In genomic region chr13:73865027-73865426, GRCh38 we compare ENCODE assay signal across 21 cellular contexts.
DNase-seq lines count a peak whose midpoint lies in the region; ATAC-seq and TF ChIP-seq lines count a peak whose summit lies in the region.
"Had no signal": no experiment of that assay in that cellular context is flagged by ENCODE, and none has a peak within 500 bp of the region (broad histone marks: within the 10 kb centered on the region; RNA-seq: fewer than 3 reads in every experiment).

No MANE protein-coding gene starts in this region.

- H3K4me1 Mint-ChIP-seq in activated T-cell treated with anti-CD3 and anti-CD28 coated beads, Interleukin-2, amount 50 U/mL, for 72 hours (ENCODE audit: low read depth), result peaks cover 45% of the 10 kb centered on the region
- peaks cover 51% of the 10 kb centered on the region for H3K4me1 Mint-ChIP-seq in activated T-cell treated with anti-CD3 and anti-CD28 coated beads, Interleukin-2, amount 50 U/mL, for 4 hours (ENCODE audit: low read depth)
- H3K4me1 Mint-ChIP-seq in central memory CD8-positive, alpha-beta T cell, result peaks cover 60% of the 10 kb centered on the region

- ATAC-seq in activated T-cell treated with anti-CD3 and anti-CD28 coated beads, Interleukin-2, amount 50 U/mL, for 72 hours (replicated peaks in 1 of 2), result no peak
- ATAC-seq in activated T-cell treated with anti-CD3 and anti-CD28 coated beads, Interleukin-2, amount 50 U/mL, for 4 hours, result no peak
- ATAC-seq in central memory CD8-positive, alpha-beta T cell (replicated peaks; ENCODE audit: extremely low read depth, poor library complexity, severe bottlenecking), result no peak
- ATAC-seq: GM23338 had no signal

- peak overlapping the region; percentile 68 for H3K27ac Mint-ChIP-seq in activated T-cell treated with anti-CD3 and anti-CD28 coated beads, Interleukin-2, amount 50 U/mL, for 72 hours
- peak overlapping the region; percentile 76 for H3K27ac Mint-ChIP-seq in central memory CD8-positive, alpha-beta T cell (ENCODE audit: low read depth)
- H3K27ac Mint-ChIP-seq: GM23338 had no signal

- no peaks in the 10 kb centered on the region for H3K9me3 Mint-ChIP-seq in activated T-cell treated with anti-CD3 and anti-CD28 coated beads, Interleukin-2, amount 50 U/mL, for 72 hours
- H3K9me3 Mint-ChIP-seq in activated T-cell treated with anti-CD3 and anti-CD28 coated beads, Interleukin-2, amount 50 U/mL, for 4 hours, result no peaks in the 10 kb centered on the region
- no peaks in the 10 kb centered on the region for H3K9me3 Mint-ChIP-seq in central memory CD8-positive, alpha-beta T cell
- H3K9me3 Mint-ChIP-seq: CD4-positive, CD25-positive, alpha-beta regulatory T cell; GM23338 had no signal

- CTCF ChIA-PET in HEK293T (lab: Yijun Ruan, JAX), result no interaction called here

- H3K36me3 Mint-ChIP-seq in activated T-cell treated with anti-CD3 and anti-CD28 coated beads, Interleukin-2, amount 50 U/mL, for 72 hours (ENCODE audit: insufficient read depth in 2 of 2), result peaks cover 0 to 1% of the 10 kb centered on the region in 2 donors
- H3K36me3 Mint-ChIP-seq in activated T-cell treated with anti-CD3 and anti-CD28 coated beads, Interleukin-2, amount 50 U/mL, for 4 hours (ENCODE audit: insufficient read depth), result peaks cover 2% of the 10 kb centered on the region
- H3K36me3 Mint-ChIP-seq in central memory CD8-positive, alpha-beta T cell (ENCODE audit: insufficient read depth), result peaks cover 8% of the 10 kb centered on the region

- POLR2A ChIA-PET in HEK293T (lab: Yijun Ruan, JAX), result no interaction called here

- no peak for DNase-seq in activated T-cell treated with anti-CD3 and anti-CD28 coated beads, Interleukin-2, amount 50 U/mL, for 72 hours
- DNase-seq in activated T-cell treated with anti-CD3 and anti-CD28 coated beads, Interleukin-2, amount 50 U/mL, for 4 hours, result no peak
- DNase-seq in HEK293T (ENCODE audit: extremely low spot score) (no peak), retinal pigment epithelial cell (ENCODE audit: low read depth) (peak; percentile 12), SKM-1 treated with dmso at 0.1 percent for 144 hours (lab: John Stamatoyannopoulos, UW; ENCODE audit: unreplicated experiment) (no peak)
- DNase-seq in central memory CD8-positive, alpha-beta T cell (ENCODE audit: low spot score in 2 of 2), result no peak
- DNase-seq in stimulated activated naive CD4-positive, alpha-beta T cell treated with Interleukin-2 at 50 U/mL for 16 hours (lab: John Stamatoyannopoulos, UW), result no peak
- no peak for DNase-seq in stimulated activated CD4-positive, alpha-beta T cell treated with anti-CD3 and anti-CD28 coated beads, Interleukin-1b, Interleukin-23, amount 100 ng/mL, for 48 hours
- DNase-seq: 8988T; BE2C; CD4-positive, CD25-positive, alpha-beta regulatory T cell; DMS53; EL; HCEC 1CT; NCI-H1092 treated with DMSO at 0.1 percent for 48 hours; NCI-H146; NCI-H2081; NCI-H2171 treated with DMSO at 0.1 percent for 48 hours; NCI-H446; SHP77 had no signal

- TF ChIP-seq CTCF in retinal pigment epithelial cell (conservative IDR thresholded peaks at IDR 0.05; ENCODE audit: low read depth, low read length), result no peak

- H3K27me3 Mint-ChIP-seq in activated T-cell treated with anti-CD3 and anti-CD28 coated beads, Interleukin-2, amount 50 U/mL, for 72 hours (ENCODE audit: low read depth), result no peaks in the 10 kb centered on the region
- no peaks in the 10 kb centered on the region for H3K27me3 Mint-ChIP-seq in activated T-cell treated with anti-CD3 and anti-CD28 coated beads, Interleukin-2, amount 50 U/mL, for 4 hours (ENCODE audit: low read depth)
- H3K27me3 Mint-ChIP-seq in central memory CD8-positive, alpha-beta T cell, result no peaks in the 10 kb centered on the region
- H3K27me3 Mint-ChIP-seq: CD4-positive, CD25-positive, alpha-beta regulatory T cell had no signal

- peak overlapping the region in 1 of 2 donors; percentile 46 for H3K4me3 Mint-ChIP-seq in activated T-cell treated with anti-CD3 and anti-CD28 coated beads, Interleukin-2, amount 50 U/mL, for 72 hours
- H3K4me3 Mint-ChIP-seq in activated T-cell treated with anti-CD3 and anti-CD28 coated beads, Interleukin-2, amount 50 U/mL, for 4 hours, result no peak overlapping the region
- H3K4me3 Mint-ChIP-seq in central memory CD8-positive, alpha-beta T cell, result no peak overlapping the region
- H3K4me3 Mint-ChIP-seq: CD4-positive, CD25-positive, alpha-beta regulatory T cell; GM23338 had no signal

- no peak overlapping the region for H3K4me3 ChIP-seq in retinal pigment epithelial cell (ENCODE audit: low read length)
- H3K4me3 ChIP-seq: GM23338 had no signal

TF ChIP-seq in HEK293T, 16 proteins besides CTCF, POLR2A, EP300 and RAD21:
- TF ChIP-seq NFRKB (IDR thresholded peaks at IDR 0.05) (no peak), FOXM1 (IDR thresholded peaks at IDR 0.05; ENCODE audit: borderline replicate concordance) (no peak), ELF4 (IDR thresholded peaks at IDR 0.05) (no peak), L3MBTL2 (conservative IDR thresholded peaks at IDR 0.05) (no peak), CTBP1 (IDR thresholded peaks at IDR 0.05; ENCODE audit: borderline replicate concordance) (peak; percentile 21; the same call in 1 of the 2 replicates), LEF1 (IDR thresholded peaks at IDR 0.05; ENCODE audit: borderline replicate concordance) (no peak), FOXA1 (IDR thresholded peaks at IDR 0.05) (no peak), SUZ12 (IDR thresholded peaks at IDR 0.05) (no peak), HDGF (IDR thresholded peaks at IDR 0.05; ENCODE audit: borderline replicate concordance) (no peak), ZNF384 (IDR thresholded peaks at IDR 0.05) (no peak), TARDBP (IDR thresholded peaks at IDR 0.05) (no peak), SP1 (IDR thresholded peaks at IDR 0.05) (no peak)
- TF ChIP-seq, protein P1, sequence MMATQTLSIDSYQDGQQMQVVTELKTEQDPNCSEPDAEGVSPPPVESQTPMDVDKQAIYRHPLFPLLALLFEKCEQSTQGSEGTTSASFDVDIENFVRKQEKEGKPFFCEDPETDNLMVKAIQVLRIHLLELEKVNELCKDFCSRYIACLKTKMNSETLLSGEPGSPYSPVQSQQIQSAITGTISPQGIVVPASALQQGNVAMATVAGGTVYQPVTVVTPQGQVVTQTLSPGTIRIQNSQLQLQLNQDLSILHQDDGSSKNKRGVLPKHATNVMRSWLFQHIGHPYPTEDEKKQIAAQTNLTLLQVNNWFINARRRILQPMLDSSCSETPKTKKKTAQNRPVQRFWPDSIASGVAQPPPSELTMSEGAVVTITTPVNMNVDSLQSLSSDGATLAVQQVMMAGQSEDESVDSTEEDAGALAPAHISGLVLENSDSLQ (IDR thresholded peaks at IDR 0.05), result 0 out of 2 replicates have a peak, but pooled peaks have one; percentile 46
TF ChIP-seq in HEK293T: peak in this region for 2.
